Comparison of ENCODE assay signal across 12 cellular contexts in the genomic region with DNA sequence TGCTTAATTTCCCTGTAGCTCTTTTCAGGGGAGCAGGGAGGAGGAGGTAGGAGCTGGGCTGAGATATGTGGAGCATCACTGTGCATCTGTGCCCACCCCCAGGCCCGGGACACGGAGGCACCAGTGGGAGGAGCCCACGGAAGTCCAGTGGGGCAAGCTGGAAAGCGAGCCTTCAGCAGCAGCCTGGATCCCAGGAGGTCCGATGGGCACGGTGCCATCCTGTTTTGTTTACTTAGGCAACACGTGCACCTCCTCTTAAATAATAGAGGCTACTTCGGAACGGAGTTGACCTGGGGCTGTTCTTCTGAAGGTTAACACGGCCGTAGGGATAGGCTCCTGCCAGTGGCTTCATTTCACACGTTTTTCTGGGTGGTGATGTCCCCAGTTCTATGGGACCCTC. TPM values are rescaled to one million over a fixed set of nuclear protein-coding genes. Genes with fewer than 3 reads are reported as not detected.
A peak's percentile ranks its signal among the peaks of the same experiment; 100 is the strongest.
DNase-seq lines count a peak whose midpoint lies in the region; ATAC-seq and TF ChIP-seq lines count a peak whose summit lies in the region.
"Had no signal": no experiment of that assay in that cellular context is flagged by ENCODE, and none has a peak within 500 bp of the region (broad histone marks: within the 10 kb centered on the region; RNA-seq: fewer than 3 reads in every experiment).

No MANE protein-coding gene starts in this region.

- DNase-seq in SIG-M5 treated with dmso at 0.1 percent for 504 hours (lab: John Stamatoyannopoulos, UW; ENCODE audit: unreplicated experiment) (peak; percentile 32), SIG-M5 (lab: John Stamatoyannopoulos, UW) (no peak), NCI-H1417 (lab: John Stamatoyannopoulos, UW) (peak; percentile 61 to 86 (median 65)), H4 (ENCODE audit: low spot score) (no peak), hippocampal formation (lab: John Stamatoyannopoulos, UW) (no peak)
- DNase-seq: AML-193; CD4-positive, alpha-beta T cell; NCI-H345; NCI-H774; SW 1271 had no signal

- ATAC-seq in GM21381 (IDR thresholded peaks at IDR 0.05; ENCODE audit: unreplicated experiment): no peak

TF ChIP-seq in PFSK-1, 5 proteins besides CTCF, POLR2A, EP300 and RAD21:
- TF ChIP-seq SIN3A (IDR thresholded peaks at IDR 0.05; ENCODE audit: borderline replicate concordance, insufficient read depth, low read length) (no peak), POLR2AphosphoS5 (IDR thresholded peaks at IDR 0.05; ENCODE audit: low read depth, low read length) (peak; percentile 5; the same call in 1 of the 2 replicates), TAF1 (IDR thresholded peaks at IDR 0.05; ENCODE audit: borderline replicate concordance, insufficient read depth, low read length) (no peak), FOXP2 (optimal IDR thresholded peaks at IDR 0.05; ENCODE audit: borderline replicate concordance, extremely low read depth, extremely low read length, insufficient read depth) (no peak)
- TF ChIP-seq, protein P1, sequence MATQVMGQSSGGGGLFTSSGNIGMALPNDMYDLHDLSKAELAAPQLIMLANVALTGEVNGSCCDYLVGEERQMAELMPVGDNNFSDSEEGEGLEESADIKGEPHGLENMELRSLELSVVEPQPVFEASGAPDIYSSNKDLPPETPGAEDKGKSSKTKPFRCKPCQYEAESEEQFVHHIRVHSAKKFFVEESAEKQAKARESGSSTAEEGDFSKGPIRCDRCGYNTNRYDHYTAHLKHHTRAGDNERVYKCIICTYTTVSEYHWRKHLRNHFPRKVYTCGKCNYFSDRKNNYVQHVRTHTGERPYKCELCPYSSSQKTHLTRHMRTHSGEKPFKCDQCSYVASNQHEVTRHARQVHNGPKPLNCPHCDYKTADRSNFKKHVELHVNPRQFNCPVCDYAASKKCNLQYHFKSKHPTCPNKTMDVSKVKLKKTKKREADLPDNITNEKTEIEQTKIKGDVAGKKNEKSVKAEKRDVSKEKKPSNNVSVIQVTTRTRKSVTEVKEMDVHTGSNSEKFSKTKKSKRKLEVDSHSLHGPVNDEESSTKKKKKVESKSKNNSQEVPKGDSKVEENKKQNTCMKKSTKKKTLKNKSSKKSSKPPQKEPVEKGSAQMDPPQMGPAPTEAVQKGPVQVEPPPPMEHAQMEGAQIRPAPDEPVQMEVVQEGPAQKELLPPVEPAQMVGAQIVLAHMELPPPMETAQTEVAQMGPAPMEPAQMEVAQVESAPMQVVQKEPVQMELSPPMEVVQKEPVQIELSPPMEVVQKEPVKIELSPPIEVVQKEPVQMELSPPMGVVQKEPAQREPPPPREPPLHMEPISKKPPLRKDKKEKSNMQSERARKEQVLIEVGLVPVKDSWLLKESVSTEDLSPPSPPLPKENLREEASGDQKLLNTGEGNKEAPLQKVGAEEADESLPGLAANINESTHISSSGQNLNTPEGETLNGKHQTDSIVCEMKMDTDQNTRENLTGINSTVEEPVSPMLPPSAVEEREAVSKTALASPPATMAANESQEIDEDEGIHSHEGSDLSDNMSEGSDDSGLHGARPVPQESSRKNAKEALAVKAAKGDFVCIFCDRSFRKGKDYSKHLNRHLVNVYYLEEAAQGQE (IDR thresholded peaks at IDR 0.05; ENCODE audit: insufficient read depth in 1 of 2, low read depth in 2 of 2, low read length in 2 of 2): no peak

RNA-seq across cellular contexts. Expression of gene CDH4, which starts 51.6 kb away (rescaled TPM):
- 74.2 TPM for polyA plus RNA-seq in PFSK-1 (2012; ENCODE audit: insufficient read length, low read depth)
- 0.14 and 0.16 TPM in 2 replicates for total RNA-seq in H4 (2014; rRNA removed; shearing (Covaris generic))

Comparison
In these comparisons a context has a peak if more than half of its experiments do, and no peak if none do; other contexts are left out.
1. DNase-seq: peak in SIG-M5 treated with dmso at 0.1 percent for 504 hours (single experiment) and NCI-H1417 (3 of 3); none in SIG-M5 (single experiment), H4 (single experiment) and hippocampal formation (0 of 2).